ENCODE assay signal across 8 cellular contexts in the genomic region with DNA sequence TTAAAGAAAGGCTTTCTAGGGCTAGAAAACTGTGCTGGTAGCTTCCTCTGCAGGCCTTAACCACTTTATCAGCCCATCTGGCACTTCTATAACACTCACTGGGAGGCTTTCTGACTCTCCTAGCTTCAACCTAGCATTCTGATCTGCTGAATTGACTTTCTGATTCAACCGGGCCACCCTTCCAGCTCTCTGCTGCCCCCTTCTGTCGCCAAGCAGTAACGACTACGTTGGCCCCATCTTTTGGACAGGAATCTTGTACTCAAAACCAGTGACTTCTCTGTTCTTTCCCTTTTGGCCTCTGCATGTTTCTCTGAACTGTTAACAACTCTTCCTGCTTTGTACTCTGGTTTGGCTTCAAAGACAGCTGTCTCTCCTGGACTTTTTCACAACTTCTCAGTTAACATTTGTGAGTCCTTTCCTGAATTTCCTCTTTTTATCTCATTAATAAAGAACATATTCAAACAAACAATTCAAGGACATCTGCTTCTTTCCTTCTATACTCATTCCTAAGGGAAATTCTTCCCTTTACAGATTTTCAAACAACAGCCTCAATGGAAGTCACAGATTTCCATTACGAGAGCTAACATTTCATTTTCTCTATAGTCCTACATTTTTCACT. TPM values are rescaled to one million over a fixed set of nuclear protein-coding genes. Genes with fewer than 3 reads are reported as not detected.
DNase-seq lines count a peak whose midpoint lies in the region; ATAC-seq, FAIRE-seq and TF ChIP-seq lines count a peak whose summit lies in the region.

No MANE protein-coding gene starts in this region.

- peak; percentile 55; the same call in 1 of the 2 replicates for TF ChIP-seq RAD21 in HepG2 (CRISPR knock-in tag; IDR thresholded peaks at IDR 0.05)

- H3K27ac Mint-ChIP-seq in chondrocyte (ENCODE audit: unreplicated experiment) = no peak overlapping the region

- in situ Hi-C loops in HepG2 (cut with HindIII; ENCODE audit: extremely low pct_ligation_motif_present, low pct_unique_long_range_greater_than_20kb) = loop anchor here (5.0 kb wide), 2 partner anchors 62 to 147 kb away; no protein-coding TSS in a partner anchor

- no peaks in the 10 kb centered on the region for H3K4me1 ChIP-seq in HepG2 (ENCODE audit: insufficient read depth, low read length)

- H4K20me1 ChIP-seq in HepG2 (ENCODE audit: insufficient read depth, low read length) = no peaks in the 10 kb centered on the region

- no peak overlapping the region for H3K27ac ChIP-seq in HepG2 (ENCODE audit: extremely low read length, insufficient read depth, low read length)

- no peak overlapping the region for H3K4me2 ChIP-seq in HepG2 (ENCODE audit: low read depth, low read length)

- H3K27me3 ChIP-seq in HepG2 (ENCODE audit: control insufficient read depth in 1 of 2, insufficient read depth in 2 of 2, low read length in 2 of 2) = peaks cover 1 to 13% of the 10 kb centered on the region in 2 experiments; a peak in 2 of 5 replicates

- peaks cover 1% of the 10 kb centered on the region for H3K4me1 Mint-ChIP-seq in chondrocyte (ENCODE audit: low read depth)

- no peak for TF ChIP-seq POLR2A in HepG2 (IDR thresholded peaks at IDR 0.05; ENCODE audit: insufficient read depth in 1 of 2, low read depth in 2 of 2, low read length in 2 of 2)

- peaks cover 53% of the 10 kb centered on the region for H3K27me3 Mint-ChIP-seq in chondrocyte (ENCODE audit: low read depth)

- no peaks in the 10 kb centered on the region for H3K9me3 ChIP-seq in HepG2 (ENCODE audit: low read length)

- intact Hi-C loops in HepG2 (cut with micrococcal nuclease; ENCODE audit: unreplicated experiment) = loop anchor here (1.0 to 2.0 kb wide), 4 partner anchors 34 to 643 kb away; no protein-coding TSS in a partner anchor

- POLR2A ChIA-PET in HepG2 (lab: Yijun Ruan, JAX) = interaction anchor here (0.8 to 1.6 kb wide), 2 partner anchors 30 to 44 kb away, joined by 3 to 6 read pairs; a partner anchor contains a TSS

- ATAC-seq in GM18858 (IDR thresholded peaks at IDR 0.05; ENCODE audit: unreplicated experiment) (peak; percentile 62), HG03064 (IDR thresholded peaks at IDR 0.05; ENCODE audit: low read depth, unreplicated experiment) (peak; percentile 72), HepG2 (peak; percentile 87)

- CTCF ChIA-PET in HepG2 (lab: Yijun Ruan, JAX; ENCODE audit: low intra/inter-chr PET ratio, low total read pairs) = interaction anchor here (2.0 to 2.5 kb wide), 2 partner anchors 59 to 148 kb away, joined by 14 to 37 read pairs; no protein-coding TSS in a partner anchor

- DNase-seq in AG10803 (ENCODE audit: low read depth) (peak; percentile 61), NCI-H345 (lab: John Stamatoyannopoulos, UW) (peak; percentile 64), chondrocyte (ENCODE audit: low spot score) (no peak), HepG2 (ENCODE audit: low spot score) (peak; percentile 41)
- peak; percentile 41 for DNase-seq in activated CD4-positive, alpha-beta T cell treated with anti-CD3 and anti-CD28 coated beads for 1 hour
- DNase-seq in stimulated activated CD4-positive, alpha-beta T cell treated with anti-CD3 and anti-CD28 coated beads, TNF-alpha, amount 100 ng/mL, for 24 hours (ENCODE audit: low read depth in 3 of 3) = peak; percentile 26 to 52 (median 36)

- 9% methylated on average over 5 of the region's 5 CpGs for WGBS in HepG2 (ENCODE audit: low lambda C conversion rate)

- no peaks in the 10 kb centered on the region for H3K36me3 ChIP-seq in HepG2 (replicated peaks in 1 of 2; ENCODE audit: control insufficient read depth in 1 of 2, insufficient read depth in 2 of 2, low read length in 2 of 2)

- peaks cover 2% of the 10 kb centered on the region for H3K36me3 Mint-ChIP-seq in chondrocyte (ENCODE audit: low read depth)

- TF ChIP-seq EP300 in HepG2 (IDR thresholded peaks at IDR 0.05; ENCODE audit: low read depth in 2 of 2, low read length in 2 of 2) (no peak), HepG2 (CRISPR knock-in tag; IDR thresholded peaks at IDR 0.05; ENCODE audit: borderline replicate concordance) (no peak)

- no peaks in the 10 kb centered on the region for H3K9me3 Mint-ChIP-seq in chondrocyte (ENCODE audit: low read depth)

- no peaks in the 10 kb centered on the region for H3K79me2 ChIP-seq in HepG2 (ENCODE audit: insufficient read depth, low read length)

- H3K4me3 Mint-ChIP-seq in chondrocyte (ENCODE audit: unreplicated experiment) = no peak overlapping the region

- no peak overlapping the region for H2AFZ ChIP-seq in HepG2 (ENCODE audit: low read length)

- FAIRE-seq in HepG2 (lab: Jason Lieb, UNC) = peak; percentile 85

- BruUV-seq in HepG2 (replicated peaks; lab: Mats Ljungman, UMichigan) = no TSS peak

- TF ChIP-seq CTCF in AG10803 (conservative IDR thresholded peaks at IDR 0.05; ENCODE audit: low read length) = peak; percentile 98
- peak; percentile 88 for TF ChIP-seq CTCF in chondrocyte (IDR thresholded peaks at IDR 0.05)
- TF ChIP-seq CTCF in HepG2 (CRISPR knock-in tag; IDR thresholded peaks at IDR 0.05) = peak; percentile 89

- H3K9ac ChIP-seq in HepG2 (ENCODE audit: insufficient read depth, low read depth, low read length) = no peak overlapping the region

- H3K4me3 ChIP-seq in AG10803 (ENCODE audit: low read length) (no peak overlapping the region), HepG2 (replicated peaks in 1 of 3; ENCODE audit: insufficient read depth in 1 of 3, low read depth in 2 of 3, low read length in 3 of 3) (no peak overlapping the region)

TF ChIP-seq in HepG2, 621 proteins besides CTCF, POLR2A, EP300 and RAD21 (continues in another document):
- TF ChIP-seq MAFK (conservative IDR thresholded peaks at IDR 0.05 in 1 of 2, IDR thresholded peaks at IDR 0.05 in 1 of 2; ENCODE audit: low read length in 2 of 2) (peak; percentile 39 to 41; a peak in 2 of 4 replicates), STAG1 (CRISPR knock-in tag; IDR thresholded peaks at IDR 0.05) (peak; percentile 79), RXRB (CRISPR knock-in tag; IDR thresholded peaks at IDR 0.05; ENCODE audit: borderline replicate concordance) (0 out of 2 replicates have a peak, but pooled peaks have one; percentile 28), ZNF83 (CRISPR knock-in tag; IDR thresholded peaks at IDR 0.05; ENCODE audit: borderline replicate concordance) (no peak), MAFF (IDR thresholded peaks at IDR 0.05; ENCODE audit: low read depth, low read length) (0 out of 2 replicates have a peak, but pooled peaks have one; percentile 11), SMC3 (IDR thresholded peaks at IDR 0.05; ENCODE audit: low read length) (peak; percentile 90), ISL2 (CRISPR knock-in tag; IDR thresholded peaks at IDR 0.05) (0 out of 2 replicates have a peak, but pooled peaks have one; percentile 19), ZNF530 (CRISPR knock-in tag; IDR thresholded peaks at IDR 0.05; ENCODE audit: low read depth) (no peak), HIVEP1 (CRISPR knock-in tag; IDR thresholded peaks at IDR 0.05) (no peak), FOSL2 (CRISPR knock-in tag; IDR thresholded peaks at IDR 0.05) (0 out of 2 replicates have a peak, but pooled peaks have one; percentile 39), KMT2A (CRISPR knock-in tag; IDR thresholded peaks at IDR 0.05) (no peak), FOXJ3 (CRISPR knock-in tag; IDR thresholded peaks at IDR 0.05; ENCODE audit: borderline replicate concordance) (peak; percentile 21; the same call in 1 of the 2 replicates), XRCC5 (optimal IDR thresholded peaks at IDR 0.05; ENCODE audit: low read length) (peak; percentile 54)
- TF ChIP-seq, protein P1, sequence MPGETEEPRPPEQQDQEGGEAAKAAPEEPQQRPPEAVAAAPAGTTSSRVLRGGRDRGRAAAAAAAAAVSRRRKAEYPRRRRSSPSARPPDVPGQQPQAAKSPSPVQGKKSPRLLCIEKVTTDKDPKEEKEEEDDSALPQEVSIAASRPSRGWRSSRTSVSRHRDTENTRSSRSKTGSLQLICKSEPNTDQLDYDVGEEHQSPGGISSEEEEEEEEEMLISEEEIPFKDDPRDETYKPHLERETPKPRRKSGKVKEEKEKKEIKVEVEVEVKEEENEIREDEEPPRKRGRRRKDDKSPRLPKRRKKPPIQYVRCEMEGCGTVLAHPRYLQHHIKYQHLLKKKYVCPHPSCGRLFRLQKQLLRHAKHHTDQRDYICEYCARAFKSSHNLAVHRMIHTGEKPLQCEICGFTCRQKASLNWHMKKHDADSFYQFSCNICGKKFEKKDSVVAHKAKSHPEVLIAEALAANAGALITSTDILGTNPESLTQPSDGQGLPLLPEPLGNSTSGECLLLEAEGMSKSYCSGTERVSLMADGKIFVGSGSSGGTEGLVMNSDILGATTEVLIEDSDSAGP (CRISPR knock-in tag; IDR thresholded peaks at IDR 0.05; ENCODE audit: borderline replicate concordance) = no peak

RNA-seq across cellular contexts. Expression of a gene that starts 43.9 kb away (rescaled TPM):
- total RNA-seq in chondrocyte (8.8 to 11.9 TPM (median 10.6 TPM) in 3 replicates), HepG2 (2016; rRNA removed; fragmentation: Illumina TruSeq; extraction: Trizol) (26.9 and 32.9 TPM in 2 replicates)
- 17.8 and 19.2 TPM in 2 replicates for total RNA-seq in HepG2 (2016; cell fraction: cytosol; rRNA removed; fragmentation: Illumina TruSeq; extraction: Trizol; ENCODE audit: low read depth)
- total RNA-seq in HepG2 (2016; cell fraction: insoluble cytoplasmic fraction; rRNA removed; fragmentation: Illumina TruSeq; extraction: Trizol) = 24.5 and 33.7 TPM in 2 replicates
- 22.1 and 25.4 TPM in 2 replicates for total RNA-seq in HepG2 (2016; cell fraction: membrane; rRNA removed; fragmentation: Illumina TruSeq; extraction: Trizol)
- 40.9 and 41.2 TPM in 2 replicates for total RNA-seq in HepG2 (2016; cell fraction: nucleus; rRNA removed; fragmentation: Illumina TruSeq; extraction: Trizol)
- 24.3 and 31.5 TPM in 2 replicates for polyA plus RNA-seq in HepG2 (2011; rRNA removed)
- polyA plus RNA-seq in HepG2 (2011; cell fraction: cytosol; rRNA removed) = 10.3 and 14.3 TPM in 2 replicates
- 19.3 and 22.2 TPM in 2 replicates for polyA plus RNA-seq in HepG2 (2011; cell fraction: nucleus; rRNA removed)
- polyA plus RNA-seq in HepG2 (2012) = 12.7 and 14.8 TPM in 2 replicates
- polyA plus RNA-seq in HepG2 (2016; cell fraction: cytosol; fragmentation: Illumina TruSeq; extraction: Trizol; ENCODE audit: low read depth) = 2.7 and 3.1 TPM in 2 replicates
- polyA plus RNA-seq in HepG2 (2016; cell fraction: insoluble cytoplasmic fraction; fragmentation: Illumina TruSeq; extraction: Trizol; ENCODE audit: low read depth) = 23.1 and 24.1 TPM in 2 replicates
- 6.4 and 6.7 TPM in 2 replicates for polyA plus RNA-seq in HepG2 (2016; cell fraction: membrane; fragmentation: Illumina TruSeq; extraction: Trizol; ENCODE audit: low read depth)
- 21.1 and 25.9 TPM in 2 replicates for polyA plus RNA-seq in HepG2 (2016; cell fraction: nucleus; fragmentation: Illumina TruSeq; extraction: Trizol; ENCODE audit: insufficient read depth, low read depth)
- 10.7 and 43.1 TPM in 2 replicates for polyA minus RNA-seq in HepG2 (2011; rRNA and poly(A)+ RNA removed; ENCODE audit: low replicate concordance)
- 26.6 and 32.6 TPM in 2 replicates for polyA minus RNA-seq in HepG2 (2011; cell fraction: cytosol; rRNA and poly(A)+ RNA removed)
- 173 and 226 TPM in 2 replicates for polyA minus RNA-seq in HepG2 (2011; cell fraction: nucleus; rRNA and poly(A)+ RNA removed)
